ENCODE assay signal across 14 cellular contexts in genomic region chr12:76890407-76891143, GRCh38. TPM values are rescaled to one million over a fixed set of nuclear protein-coding genes. Genes with fewer than 3 reads are reported as not detected.
DNase-seq lines count a peak whose midpoint lies in the region; ATAC-seq and TF ChIP-seq lines count a peak whose summit lies in the region.
"Had no signal": no experiment of that assay in that cellular context is flagged by ENCODE, and none has a peak within 500 bp of the region (broad histone marks: within the 10 kb centered on the region; RNA-seq: fewer than 3 reads in every experiment).

No MANE protein-coding gene starts in this region.

- H3K9me3 Mint-ChIP-seq in activated CD4-positive, alpha-beta memory T cell treated with anti-CD3 and anti-CD28 coated beads for 36 hours = peaks cover 4% of the 10 kb centered on the region
- no peaks in the 10 kb centered on the region for H3K9me3 Mint-ChIP-seq in activated CD4-positive, alpha-beta memory T cell treated with anti-CD3 and anti-CD28 coated beads, Interleukin-2, amount 10 ng/mL, durations not matched to agents 7 days and 5 days
- H3K9me3 Mint-ChIP-seq in naive thymus-derived CD8-positive, alpha-beta T cell = peaks cover 0 to 12% (median 3%) of the 10 kb centered on the region in 9 donors
- H3K9me3 Mint-ChIP-seq: memory B cell had no signal

- CTCF ChIA-PET in activated CD4-positive, alpha-beta memory T cell treated with anti-CD3 and anti-CD28 coated beads for 36 hours (lab: Charles Lee) = no interaction called here
- CTCF ChIA-PET in activated CD4-positive, alpha-beta memory T cell treated with anti-CD3 and anti-CD28 coated beads, Interleukin-2, amount 10 ng/mL, durations not matched to agents 7 days and 5 days (lab: Charles Lee) = no interaction called here

- H3K4me3 ChIP-seq in left ventricle myocardium inferior = no peak overlapping the region
- H3K4me3 ChIP-seq: upper lobe of right lung had no signal

- H3K36me3 ChIP-seq in left ventricle myocardium inferior = no peaks in the 10 kb centered on the region
- H3K36me3 ChIP-seq: upper lobe of right lung had no signal

- peak; percentile 60 for DNase-seq in activated CD4-positive, alpha-beta memory T cell treated with anti-CD3 and anti-CD28 coated beads for 36 hours
- DNase-seq in activated CD4-positive, alpha-beta memory T cell treated with anti-CD3 and anti-CD28 coated beads, Interleukin-2, amount 10 ng/mL, durations not matched to agents 7 days and 5 days = no peak
- DNase-seq in activated T-cell treated with anti-CD3 and anti-CD28 coated beads for 4 hours (peak; percentile 61), NCI-H2171 (lab: John Stamatoyannopoulos, UW) (no peak), left ventricle myocardium inferior (no peak), KBM-7 (no peak)
- DNase-seq in naive thymus-derived CD8-positive, alpha-beta T cell = no peak
- DNase-seq in stimulated activated CD8-positive, alpha-beta memory T cell treated with anti-CD3 and anti-CD28 coated beads, Interleukin-4, amount 100 ng/mL, for 24 hours (ENCODE audit: low read depth) = peak; percentile 29
- DNase-seq: NCI-H187 treated with DMSO at 0.1 percent for 48 hours; NK-92 treated with Interleukin-12 subunit alpha and Interleukin-12 subunit beta, amount 100 ng/mL, for 24 hours; upper lobe of right lung had no signal

- H3K4me1 ChIP-seq in left ventricle myocardium inferior = no peaks in the 10 kb centered on the region
- H3K4me1 ChIP-seq: upper lobe of right lung had no signal

- POLR2A ChIA-PET in activated CD4-positive, alpha-beta memory T cell treated with anti-CD3 and anti-CD28 coated beads for 36 hours (lab: Charles Lee) = no interaction called here
- POLR2A ChIA-PET in activated CD4-positive, alpha-beta memory T cell treated with anti-CD3 and anti-CD28 coated beads, Interleukin-2, amount 10 ng/mL, durations not matched to agents 7 days and 5 days (lab: Charles Lee) = no interaction called here
- POLR2A ChIA-PET in naive thymus-derived CD8-positive, alpha-beta T cell (lab: Charles Lee) = no interaction called here

- no peaks in the 10 kb centered on the region for H3K36me3 Mint-ChIP-seq in activated CD4-positive, alpha-beta memory T cell treated with anti-CD3 and anti-CD28 coated beads for 36 hours
- no peaks in the 10 kb centered on the region for H3K36me3 Mint-ChIP-seq in activated CD4-positive, alpha-beta memory T cell treated with anti-CD3 and anti-CD28 coated beads, Interleukin-2, amount 10 ng/mL, durations not matched to agents 7 days and 5 days (ENCODE audit: low read depth)
- H3K36me3 Mint-ChIP-seq in naive thymus-derived CD8-positive, alpha-beta T cell = no peaks in the 10 kb centered on the region
- H3K36me3 Mint-ChIP-seq: memory B cell had no signal

- H3K27me3 ChIP-seq in left ventricle myocardium inferior (ENCODE audit: low read depth) = no peaks in the 10 kb centered on the region
- H3K27me3 ChIP-seq: upper lobe of right lung had no signal

- no peaks in the 10 kb centered on the region for H3K4me1 Mint-ChIP-seq in activated CD4-positive, alpha-beta memory T cell treated with anti-CD3 and anti-CD28 coated beads for 36 hours (ENCODE audit: low read depth)
- no peaks in the 10 kb centered on the region for H3K4me1 Mint-ChIP-seq in activated CD4-positive, alpha-beta memory T cell treated with anti-CD3 and anti-CD28 coated beads, Interleukin-2, amount 10 ng/mL, durations not matched to agents 7 days and 5 days
- H3K4me1 Mint-ChIP-seq in naive thymus-derived CD8-positive, alpha-beta T cell = peaks cover 0 to 17% (median 10%) of the 10 kb centered on the region in 4 donors

- H3K9me3 ChIP-seq in left ventricle myocardium inferior (replicated peaks) = peaks cover 14% of the 10 kb centered on the region
- H3K9me3 ChIP-seq: upper lobe of right lung had no signal

- no peak for TF ChIP-seq CTCF in left ventricle myocardium inferior (IDR thresholded peaks at IDR 0.05; ENCODE audit: borderline replicate concordance)

- peak; percentile 47 to 53 for ATAC-seq in naive thymus-derived CD8-positive, alpha-beta T cell
- ATAC-seq: SK-N-SH treated with all-trans-retinoic acid at 6 μM for 48 hours, upper lobe of right lung had no signal

- no peak overlapping the region for H3K4me3 Mint-ChIP-seq in activated CD4-positive, alpha-beta memory T cell treated with anti-CD3 and anti-CD28 coated beads for 36 hours
- no peak overlapping the region for H3K4me3 Mint-ChIP-seq in activated CD4-positive, alpha-beta memory T cell treated with anti-CD3 and anti-CD28 coated beads, Interleukin-2, amount 10 ng/mL, durations not matched to agents 7 days and 5 days
- H3K4me3 Mint-ChIP-seq in naive thymus-derived CD8-positive, alpha-beta T cell = peak overlapping the region in 1 of 10 donors; percentile 40
- H3K4me3 Mint-ChIP-seq: memory B cell had no signal

- no peak overlapping the region for H3K27ac ChIP-seq in left ventricle myocardium inferior (replicated peaks)
- H3K27ac ChIP-seq: epithelial cell of prostate, upper lobe of right lung had no signal

- intact Hi-C loops in activated CD4-positive, alpha-beta memory T cell treated with anti-CD3 and anti-CD28 coated beads for 36 hours (cut with micrococcal nuclease) = no loop called here
- intact Hi-C loops in left ventricle myocardium inferior (cut with micrococcal nuclease) = no loop called here

- H3K27me3 Mint-ChIP-seq in activated CD4-positive, alpha-beta memory T cell treated with anti-CD3 and anti-CD28 coated beads for 36 hours = peaks cover 26% of the 10 kb centered on the region
- H3K27me3 Mint-ChIP-seq in activated CD4-positive, alpha-beta memory T cell treated with anti-CD3 and anti-CD28 coated beads, Interleukin-2, amount 10 ng/mL, durations not matched to agents 7 days and 5 days = peaks cover 4% of the 10 kb centered on the region
- peaks cover 2 to 10% (median 6%) of the 10 kb centered on the region in 5 donors for H3K27me3 Mint-ChIP-seq in naive thymus-derived CD8-positive, alpha-beta T cell

- in situ Hi-C loops in KBM-7 (cut with MboI; ENCODE audit: low pct_unique_long_range_greater_than_20kb, low sequenced_read_pairs) = no loop called here

- H3K27ac Mint-ChIP-seq in activated CD4-positive, alpha-beta memory T cell treated with anti-CD3 and anti-CD28 coated beads for 36 hours = no peak overlapping the region
- H3K27ac Mint-ChIP-seq in activated CD4-positive, alpha-beta memory T cell treated with anti-CD3 and anti-CD28 coated beads, Interleukin-2, amount 10 ng/mL, durations not matched to agents 7 days and 5 days = no peak overlapping the region
- H3K27ac Mint-ChIP-seq in naive thymus-derived CD8-positive, alpha-beta T cell = peak overlapping the region in 2 of 10 donors; percentile 38 to 55
- H3K27ac Mint-ChIP-seq: memory B cell had no signal

RNA-seq across cellular contexts. Expression of gene CSRP2, which starts 11.8 kb away (rescaled TPM):
- total RNA-seq in activated CD4-positive, alpha-beta memory T cell treated with anti-CD3 and anti-CD28 coated beads for 36 hours = under 1 TPM; 0.33 to 0.41 TPM
- under 1 TPM in 1 of 2 experiments, not detected in 1; 0.15 TPM for total RNA-seq in activated CD4-positive, alpha-beta memory T cell treated with anti-CD3 and anti-CD28 coated beads, Interleukin-2, amount 10 ng/mL, durations not matched to agents 7 days and 5 days
- not detected for total RNA-seq in naive thymus-derived CD8-positive, alpha-beta T cell
- polyA plus RNA-seq in naive thymus-derived CD8-positive, alpha-beta T cell = under 1 TPM; 0.32 to 0.80 (median 0.68) TPM
- total RNA-seq in left ventricle myocardium inferior = 22.8 TPM

Comparison
In these comparisons a context has a peak if more than half of its experiments do, and no peak if none do; other contexts are left out.
1. DNase-seq: peak in activated CD4-positive, alpha-beta memory T cell treated with anti-CD3 and anti-CD28 coated beads for 36 hours (single experiment), activated T-cell treated with anti-CD3 and anti-CD28 coated beads for 4 hours (single experiment) and stimulated activated CD8-positive, alpha-beta memory T cell treated with anti-CD3 and anti-CD28 coated beads, Interleukin-4, amount 100 ng/mL, for 24 hours (single experiment); none in activated CD4-positive, alpha-beta memory T cell treated with anti-CD3 and anti-CD28 coated beads, Interleukin-2, amount 10 ng/mL, durations not matched to agents 7 days and 5 days (single experiment), naive thymus-derived CD8-positive, alpha-beta T cell (0 of 10), NCI-H2171 (single experiment), left ventricle myocardium inferior (single experiment) and KBM-7 (single experiment).
2. RNA of gene CSRP2, which starts 11.8 kb away (total RNA-seq): 22.8 TPM in left ventricle myocardium inferior (single experiment); 0.33 to 0.41 TPM in activated CD4-positive, alpha-beta memory T cell treated with anti-CD3 and anti-CD28 coated beads for 36 hours, 0.15 TPM in activated CD4-positive, alpha-beta memory T cell treated with anti-CD3 and anti-CD28 coated beads, Interleukin-2, amount 10 ng/mL, durations not matched to agents 7 days and 5 days and not detected in naive thymus-derived CD8-positive, alpha-beta T cell; every median in the first group is over 10 times any median in the second.